9 cellular contexts compared by ENCODE assay signal in genomic region chr11:65787649-65788622, GRCh38. TPM values are rescaled to one million over a fixed set of nuclear protein-coding genes. Genes with fewer than 3 reads are reported as not detected.
A peak's percentile ranks its signal among the peaks of the same experiment; 100 is the strongest.
DNase-seq lines count a peak whose midpoint lies in the region; ATAC-seq, FAIRE-seq and TF ChIP-seq lines count a peak whose summit lies in the region.
"Had no signal": no experiment of that assay in that cellular context is flagged by ENCODE, and none has a peak within 500 bp of the region (broad histone marks: within the 10 kb centered on the region; RNA-seq: fewer than 3 reads in every experiment).

No MANE protein-coding gene starts in this region.

- TF ChIP-seq CTCF in HCT116 (IDR thresholded peaks at IDR 0.05 in 2 of 3, conservative IDR thresholded peaks at IDR 0.05 in 1 of 3; ENCODE audit: borderline replicate concordance in 1 of 3, insufficient read depth in 1 of 3, low read depth in 2 of 3, low read length in 2 of 3), result no peak
- no peak for TF ChIP-seq CTCF in astrocyte (IDR thresholded peaks at IDR 0.05; ENCODE audit: insufficient read depth, low read depth, low read length)

- H3K36me3 Mint-ChIP-seq in astrocyte (ENCODE audit: low read depth, unreplicated experiment), result peaks cover 4% of the 10 kb centered on the region

- BruUV-seq in HCT116 (replicated peaks; lab: Mats Ljungman, UMichigan), result no TSS peak

- peaks cover 69% of the 10 kb centered on the region for H3K27me3 Mint-ChIP-seq in astrocyte (ENCODE audit: low read depth, unreplicated experiment)

- H3K9ac ChIP-seq in BLaER1 (no peak overlapping the region; the same call in 1 of the 2 replicates), HCT116 (ENCODE audit: low read length) (peak overlapping the region; percentile 76), astrocyte (ENCODE audit: low read length) (no peak overlapping the region), mucosa of rectum (ENCODE audit: low read depth in 1 of 2, low read length in 2 of 2) (peak overlapping the region; percentile 88 to 93)

- H3K27me3 ChIP-seq in BLaER1 (peaks cover 75% of the 10 kb centered on the region), HCT116 (ENCODE audit: insufficient read depth, low read length) (no peaks in the 10 kb centered on the region), astrocyte (ENCODE audit: insufficient read depth, low read length) (peaks cover 50% of the 10 kb centered on the region), mucosa of rectum (ENCODE audit: control insufficient read depth in 2 of 2, insufficient read depth in 2 of 2, low read length in 2 of 2) (peaks cover 4 to 11% of the 10 kb centered on the region in 2 donors)

- H3K79me2 ChIP-seq in HCT116 (ENCODE audit: insufficient read depth, low read length) (peaks cover 45% of the 10 kb centered on the region), astrocyte (ENCODE audit: insufficient read depth, low read length) (no peaks in the 10 kb centered on the region)

- H3K9me2 ChIP-seq in HCT116 (ENCODE audit: insufficient read depth), result no peaks in the 10 kb centered on the region

- ATAC-seq in HCT116 (no peak; the same call in 1 of the 2 replicates), GM19351 (IDR thresholded peaks at IDR 0.05; ENCODE audit: unreplicated experiment) (no peak)

- CTCF ChIA-PET in HCT116 (lab: Charles Lee), result interaction anchor here (5.8 kb wide), 1 partner anchor 8 kb away, joined by 73 read pairs; the partner anchor contains the start of gene AP5B1

- no peak overlapping the region for H3K4me3 Mint-ChIP-seq in astrocyte (ENCODE audit: unreplicated experiment)

- H3K4me2 ChIP-seq in BLaER1 (peak overlapping the region; percentile 98), HCT116 (ENCODE audit: low read length) (peak overlapping the region; percentile 94), astrocyte (ENCODE audit: low read length) (peak overlapping the region; percentile 36)

- TF ChIP-seq RAD21 in HCT116 (IDR thresholded peaks at IDR 0.05; ENCODE audit: low read depth), result no peak

- H4K20me1 ChIP-seq in BLaER1, result peaks cover 26% of the 10 kb centered on the region
- no peaks in the 10 kb centered on the region for H4K20me1 ChIP-seq in HCT116 (ENCODE audit: insufficient read depth)
- H4K20me1 ChIP-seq in astrocyte (ENCODE audit: insufficient read depth, low read length), result no peaks in the 10 kb centered on the region

- POLR2A ChIA-PET in HCT116 (lab: Charles Lee), result interaction anchor here (0.8 kb wide), 1 partner anchor 8 kb away, joined by 3 read pairs; no protein-coding TSS in a partner anchor

- no peaks in the 10 kb centered on the region for H3K4me1 Mint-ChIP-seq in astrocyte (ENCODE audit: low read depth, unreplicated experiment)

- H2AFZ ChIP-seq in HCT116 (ENCODE audit: low read depth, low read length, poor library complexity, severe bottlenecking), result no peak overlapping the region
- H2AFZ ChIP-seq in astrocyte (ENCODE audit: low read depth, low read length), result no peak overlapping the region

- peaks cover 3% of the 10 kb centered on the region for H3K9me3 Mint-ChIP-seq in astrocyte (ENCODE audit: unreplicated experiment)

- H3K27ac ChIP-seq in BLaER1 (no peak overlapping the region), HCT116 (ENCODE audit: low read depth, low read length) (peak overlapping the region; percentile 58; the same call in 1 of the 2 replicates), astrocyte (ENCODE audit: low read depth, low read length) (no peak overlapping the region), mucosa of rectum (ENCODE audit: low read depth in 2 of 2, low read length in 2 of 2) (peak overlapping the region; percentile 90 to 92)

- H3K9me3 ChIP-seq in BLaER1 (no peaks in the 10 kb centered on the region), HCT116 (ENCODE audit: control insufficient read depth in 1 of 2, insufficient read depth in 1 of 2, low read depth in 1 of 2, low read length in 2 of 2) (no peaks in the 10 kb centered on the region), astrocyte (ENCODE audit: insufficient read depth, low read depth, low read length) (no peaks in the 10 kb centered on the region), mucosa of rectum (ENCODE audit: control insufficient read depth in 2 of 2, low read length in 2 of 2) (no peaks in the 10 kb centered on the region)

- FAIRE-seq in astrocyte (lab: Jason Lieb, UNC), result no peak
- FAIRE-seq: frontal cortex had no signal

- TF ChIP-seq POLR2A in HCT116 (IDR thresholded peaks at IDR 0.05; ENCODE audit: borderline replicate concordance, extremely low read depth, insufficient read depth, insufficient read length) (no peak), erythroblast (IDR thresholded peaks at IDR 0.05; ENCODE audit: low read length) (no peak)

- intact Hi-C loops in HCT116 (cut with micrococcal nuclease), result no loop called here

- DNase-seq in HCT116 (ENCODE audit: low read depth, low spot score) (no peak), astrocyte (ENCODE audit: low read depth) (no peak), SHP77 (lab: John Stamatoyannopoulos, UW) (no peak), NCI-H1930 (lab: John Stamatoyannopoulos, UW) (no peak), erythroblast (lab: John Stamatoyannopoulos, UW) (no peak)

- H3K4me3 ChIP-seq in BLaER1 (peak overlapping the region; percentile 66), HCT116 (replicated peaks in 1 of 2; ENCODE audit: low read depth in 1 of 2, low read length in 2 of 2) (peak overlapping the region; percentile 69 to 75), astrocyte (ENCODE audit: insufficient read depth, low read depth, low read length) (no peak overlapping the region), mucosa of rectum (ENCODE audit: low read length in 2 of 2) (peak overlapping the region; percentile 85 to 87)

- RAD21 ChIA-PET in HCT116 (lab: Charles Lee; ENCODE audit: low non-redundant PET in 1 of 2, low total read pairs in 2 of 2, uncharacterized antibody in 2 of 2, unreplicated experiment in 2 of 2), result no interaction called here

- H3K36me3 ChIP-seq in BLaER1, result no peaks in the 10 kb centered on the region
- H3K36me3 ChIP-seq in HCT116 (ENCODE audit: control insufficient read depth in 1 of 2, insufficient read depth in 2 of 2, low read length in 2 of 2), result no peaks in the 10 kb centered on the region
- no peaks in the 10 kb centered on the region for H3K36me3 ChIP-seq in astrocyte (ENCODE audit: insufficient read depth, low read length)
- no peaks in the 10 kb centered on the region for H3K36me3 ChIP-seq in mucosa of rectum (ENCODE audit: control insufficient read depth in 2 of 2, insufficient read depth in 2 of 2, low read length in 2 of 2)

- H3K27ac Mint-ChIP-seq in astrocyte (ENCODE audit: unreplicated experiment), result peak overlapping the region; percentile 87

- H3K4me1 ChIP-seq in BLaER1 (peaks cover 66% of the 10 kb centered on the region), HCT116 (ENCODE audit: control insufficient read depth in 1 of 2, insufficient read depth in 2 of 2, low read length in 2 of 2) (peaks cover 59 to 82% of the 10 kb centered on the region in 2 experiments), astrocyte (ENCODE audit: insufficient read depth, low read length) (no peaks in the 10 kb centered on the region), mucosa of rectum (ENCODE audit: control insufficient read depth in 2 of 2, insufficient read depth in 2 of 2, low read length in 2 of 2) (peaks cover 37 to 44% of the 10 kb centered on the region in 2 donors)

TF ChIP-seq in HCT116, 20 proteins besides CTCF, POLR2A, EP300 and RAD21:
- no peak for TF ChIP-seq JUND (IDR thresholded peaks at IDR 0.05)
- peak; percentile 43; the same call in 1 of the 2 replicates for TF ChIP-seq ZFX (IDR thresholded peaks at IDR 0.05)

RNA-seq across cellular contexts. Expression of gene OVOL1, which starts 1.1 kb away (rescaled TPM):
- total RNA-seq in HCT116 (2021; ENCODE audit: unreplicated experiment) (14.7 TPM), astrocyte (0.22 and 1.0 TPM in 2 replicates)
- polyA plus RNA-seq in HCT116 (2012), result 14.2 and 16.3 TPM in 2 replicates

RNA-seq across cellular contexts. Expression of gene AP5B1, which starts 7.2 kb away (rescaled TPM):
- 19.5 TPM for total RNA-seq in HCT116 (2021; ENCODE audit: unreplicated experiment)
- 10.5 and 11.1 TPM in 2 replicates for polyA plus RNA-seq in HCT116 (2012)
- 10.4 and 10.9 TPM in 2 replicates for total RNA-seq in astrocyte

RNA-seq across cellular contexts. Expression of gene SNX32, which starts 45.8 kb away (rescaled TPM):
- not detected for total RNA-seq in HCT116 (2021; ENCODE audit: unreplicated experiment)
- 0.20 and 0.39 TPM in 2 replicates for polyA plus RNA-seq in HCT116 (2012)
- total RNA-seq in astrocyte, result 1.2 and 1.5 TPM in 2 replicates

Comparison
In these comparisons a context has a peak if more than half of its experiments do, and no peak if none do; other contexts are left out.
1. H3K27ac ChIP-seq: peak in HCT116 (single experiment) and mucosa of rectum (2 of 2); none in BLaER1 (single experiment) and astrocyte (single experiment).
2. H3K4me2 ChIP-seq: peak in every context shown above with its lines; median percentile 98 in BLaER1; 94 in HCT116; 36 in astrocyte.
3. H3K9ac ChIP-seq: peak in HCT116 (single experiment) and mucosa of rectum (2 of 2); none in BLaER1 (single experiment) and astrocyte (single experiment).